1 cellular context compared by ENCODE assay signal in genomic region chr20:34374209-34374749, GRCh38.
TF ChIP-seq lines count a peak whose summit lies in the region.

No MANE protein-coding gene starts in this region.

TF ChIP-seq in WTC11, 78 proteins besides CTCF, POLR2A, EP300 and RAD21 (continued from another document):
- TF ChIP-seq, protein P1, sequence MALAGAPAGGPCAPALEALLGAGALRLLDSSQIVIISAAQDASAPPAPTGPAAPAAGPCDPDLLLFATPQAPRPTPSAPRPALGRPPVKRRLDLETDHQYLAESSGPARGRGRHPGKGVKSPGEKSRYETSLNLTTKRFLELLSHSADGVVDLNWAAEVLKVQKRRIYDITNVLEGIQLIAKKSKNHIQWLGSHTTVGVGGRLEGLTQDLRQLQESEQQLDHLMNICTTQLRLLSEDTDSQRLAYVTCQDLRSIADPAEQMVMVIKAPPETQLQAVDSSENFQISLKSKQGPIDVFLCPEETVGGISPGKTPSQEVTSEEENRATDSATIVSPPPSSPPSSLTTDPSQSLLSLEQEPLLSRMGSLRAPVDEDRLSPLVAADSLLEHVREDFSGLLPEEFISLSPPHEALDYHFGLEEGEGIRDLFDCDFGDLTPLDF (CRISPR knock-in tag; IDR thresholded peaks at IDR 0.05), result no peak
- TF ChIP-seq HMGXB4 (CRISPR knock-in tag; IDR thresholded peaks at IDR 0.05) (no peak), USF2 (CRISPR knock-in tag; IDR thresholded peaks at IDR 0.05) (no peak), ZNF396 (CRISPR knock-in tag; IDR thresholded peaks at IDR 0.05; ENCODE audit: borderline replicate concordance) (no peak), SMAD4 (CRISPR knock-in tag; IDR thresholded peaks at IDR 0.05) (no peak), PRRX2 (CRISPR knock-in tag; IDR thresholded peaks at IDR 0.05) (no peak)
- TF ChIP-seq, protein P2, sequence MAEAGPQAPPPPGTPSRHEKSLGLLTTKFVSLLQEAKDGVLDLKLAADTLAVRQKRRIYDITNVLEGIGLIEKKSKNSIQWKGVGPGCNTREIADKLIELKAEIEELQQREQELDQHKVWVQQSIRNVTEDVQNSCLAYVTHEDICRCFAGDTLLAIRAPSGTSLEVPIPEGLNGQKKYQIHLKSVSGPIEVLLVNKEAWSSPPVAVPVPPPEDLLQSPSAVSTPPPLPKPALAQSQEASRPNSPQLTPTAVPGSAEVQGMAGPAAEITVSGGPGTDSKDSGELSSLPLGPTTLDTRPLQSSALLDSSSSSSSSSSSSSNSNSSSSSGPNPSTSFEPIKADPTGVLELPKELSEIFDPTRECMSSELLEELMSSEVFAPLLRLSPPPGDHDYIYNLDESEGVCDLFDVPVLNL (CRISPR knock-in tag; IDR thresholded peaks at IDR 0.05; ENCODE audit: borderline replicate concordance, low read depth), result no peak
TF ChIP-seq in WTC11: peak in this region for 0.
